ENCODE assay signal across 9 cellular contexts in genomic region chr22:17638182-17638431, GRCh38. TPM values are rescaled to one million over a fixed set of nuclear protein-coding genes. Genes with fewer than 3 reads are reported as not detected.
DNase-seq lines count a peak whose midpoint lies in the region; ATAC-seq, FAIRE-seq and TF ChIP-seq lines count a peak whose summit lies in the region.
"Had no signal": no experiment of that assay in that cellular context is flagged by ENCODE, and none has a peak within 500 bp of the region (broad histone marks: within the 10 kb centered on the region; RNA-seq: fewer than 3 reads in every experiment).

No MANE protein-coding gene starts in this region.

- DNase-seq in NCI-H2081 (lab: John Stamatoyannopoulos, UW) (peak; percentile 3 to 60), NCI-H2081 treated with DMSO at 0.1 percent for 48 hours (lab: John Stamatoyannopoulos, UW) (no peak), brain microvascular endothelial cell (no peak), left lung (no peak), thyroid gland (no peak), RCC 7860 (ENCODE audit: low spot score) (no peak)

- H3K36me3 ChIP-seq in KOPT-K1 (ENCODE audit: insufficient read depth, low read length): no peaks in the 10 kb centered on the region
- H3K36me3 ChIP-seq in brain microvascular endothelial cell (replicated peaks): peaks cover 3% of the 10 kb centered on the region
- no peaks in the 10 kb centered on the region for H3K36me3 ChIP-seq in left lung
- no peaks in the 10 kb centered on the region for H3K36me3 ChIP-seq in thyroid gland

- H3K4me3 ChIP-seq in brain microvascular endothelial cell (ENCODE audit: low read depth, low read length): peak overlapping the region; percentile 75
- H3K4me3 ChIP-seq in left lung: peak overlapping the region; percentile 66 to 82
- peak overlapping the region; percentile 56 to 79 (median 79) for H3K4me3 ChIP-seq in thyroid gland (replicated peaks in 1 of 3)

- intact Hi-C loops in left lung (cut with DNase I) (no loop called here), thyroid gland (cut with DNase I) (no loop called here)

- H3K27me3 ChIP-seq in brain microvascular endothelial cell (replicated peaks) (no peaks in the 10 kb centered on the region), left lung (no peaks in the 10 kb centered on the region), thyroid gland (no peaks in the 10 kb centered on the region)

- no peak for FAIRE-seq in RCC 7860 (lab: Jason Lieb, UNC)
- FAIRE-seq: colon had no signal

- no peaks in the 10 kb centered on the region for H3K9me3 ChIP-seq in KOPT-K1 (ENCODE audit: insufficient read depth, low read length, poor library complexity, severe bottlenecking)
- H3K9me3 ChIP-seq in left lung: no peaks in the 10 kb centered on the region
- H3K9me3 ChIP-seq in thyroid gland: no peaks in the 10 kb centered on the region

- peak; percentile 12 for ATAC-seq in GM21529 (IDR thresholded peaks at IDR 0.05; ENCODE audit: unreplicated experiment)
- peak; percentile 63 for ATAC-seq in left lung

- WGBS in thyroid gland, 2 donors: 1 to 2% methylated on average over 10 of the region's 10 CpGs

- peak overlapping the region; percentile 96 for H3K27ac ChIP-seq in KOPT-K1 (ENCODE audit: low read depth, low read length, poor library complexity, severe bottlenecking)
- H3K27ac ChIP-seq in brain microvascular endothelial cell: peak overlapping the region; percentile 98
- H3K27ac ChIP-seq in left lung: peak overlapping the region; percentile 99
- peak overlapping the region; percentile 92 to 99 (median 94) for H3K27ac ChIP-seq in thyroid gland

- H3K4me1 ChIP-seq in left lung (peaks cover 4 to 48% of the 10 kb centered on the region in 2 donors), thyroid gland (peaks cover 12 to 28% of the 10 kb centered on the region in 2 donors)

- in situ Hi-C loops in brain microvascular endothelial cell (cut with HindIII; ENCODE audit: low pct_ligation_motif_present, low sequenced_read_pairs): no loop called here

- TF ChIP-seq CTCF in brain microvascular endothelial cell (IDR thresholded peaks at IDR 0.05; ENCODE audit: low read depth, low read length, missing control alignments): peak; percentile 48
- TF ChIP-seq CTCF in left lung (IDR thresholded peaks at IDR 0.05): no peak
- TF ChIP-seq CTCF in thyroid gland (IDR thresholded peaks at IDR 0.05): no peak

- TF ChIP-seq POLR2A in thyroid gland (IDR thresholded peaks at IDR 0.05): no peak

RNA-seq across cellular contexts. Expression of gene BCL2L13, which starts 0.5 kb away (rescaled TPM):
- 10 to 100 TPM; 37.8 to 38.9 TPM for total RNA-seq in left lung
- 100 to 1,000 TPM in 1 of 4 donors, 10 to 100 TPM in 3; 46.0 to 103 (median 72.2) TPM for total RNA-seq in thyroid gland

RNA-seq across cellular contexts. Expression of gene ATP6V1E1, which starts 9.6 kb away (rescaled TPM):
- total RNA-seq in left lung: 100 to 1,000 TPM; 140 TPM
- 100 to 1,000 TPM in 3 of 4 donors, 10 to 100 TPM in 1; 88.6 to 132 (median 119) TPM for total RNA-seq in thyroid gland

Comparison
In these comparisons a context has a peak if more than half of its experiments do, and no peak if none do; other contexts are left out.
1. DNase-seq: peak in NCI-H2081 (2 of 2); none in NCI-H2081 treated with DMSO at 0.1 percent for 48 hours (single experiment), brain microvascular endothelial cell (single experiment), left lung (0 of 2), thyroid gland (0 of 2) and RCC 7860 (single experiment).
2. Peak in every context shown above with its lines, with median percentiles within 50 percentile points of each other: H3K27ac ChIP-seq and H3K4me3 ChIP-seq.